In the genomic region with DNA sequence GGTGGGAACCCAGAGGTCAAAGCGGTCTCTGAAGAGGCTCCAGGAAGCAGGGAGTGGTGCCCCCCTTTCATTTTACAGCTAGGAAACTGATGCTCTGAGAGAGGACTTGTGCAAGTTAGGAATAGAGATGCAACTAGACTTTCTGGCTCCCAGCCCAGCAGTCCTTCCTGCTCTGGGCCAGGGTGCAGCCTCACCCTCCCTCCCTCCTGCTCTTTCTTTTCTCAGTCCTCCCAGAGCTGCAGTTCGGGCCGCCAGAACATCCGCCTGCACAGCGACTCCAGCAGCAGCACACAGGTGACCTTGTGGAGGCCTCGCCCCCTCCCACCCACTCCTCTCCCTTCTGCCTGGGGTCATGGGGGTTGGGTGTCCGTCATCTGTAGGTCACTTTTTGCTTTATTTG, we compare ENCODE assay signal across 8 cellular contexts. TPM values are rescaled to one million over a fixed set of nuclear protein-coding genes. Genes with fewer than 3 reads are reported as not detected.
DNase-seq lines count a peak whose midpoint lies in the region; ATAC-seq and TF ChIP-seq lines count a peak whose summit lies in the region.

No MANE protein-coding gene starts in this region.

- DNase-seq in AG20443 (ENCODE audit: low spot score): peak; percentile 40
- DNase-seq in NCI-H1092 (lab: John Stamatoyannopoulos, UW): peak; percentile 23
- peak; percentile 76 to 89 for DNase-seq in dermis microvascular lymphatic vessel endothelial cell (ENCODE audit: low read depth in 2 of 2)
- no peak for DNase-seq in WERI-Rb-1

- H3K9me3 ChIP-seq in muscle layer of duodenum (ENCODE audit: control insufficient read depth in 1 of 2, low read length in 2 of 2) (no peaks in the 10 kb centered on the region), WERI-Rb-1 (ENCODE audit: severe bottlenecking) (no peaks in the 10 kb centered on the region)

- TF ChIP-seq CTCF in WERI-Rb-1 (IDR thresholded peaks at IDR 0.05; ENCODE audit: low read depth, low read length): no peak

- no peaks in the 10 kb centered on the region for H3K36me3 ChIP-seq in muscle layer of duodenum (ENCODE audit: control insufficient read depth in 1 of 2, insufficient read depth in 2 of 2, low read length in 2 of 2)
- H3K36me3 ChIP-seq in WERI-Rb-1: no peaks in the 10 kb centered on the region

- H3K27me3 ChIP-seq in muscle layer of duodenum (ENCODE audit: low read depth, low read length) (no peaks in the 10 kb centered on the region), WERI-Rb-1 (ENCODE audit: insufficient read depth, low read depth, severe bottlenecking) (no peaks in the 10 kb centered on the region)

- H3K4me1 ChIP-seq in muscle layer of duodenum (ENCODE audit: control insufficient read depth in 1 of 2, insufficient read depth in 2 of 2, low read length in 2 of 2): peaks cover 10 to 12% of the 10 kb centered on the region in 2 donors

- H3K4me3 ChIP-seq in muscle layer of duodenum (ENCODE audit: low read depth in 1 of 2, low read length in 2 of 2): peak overlapping the region in 1 of 2 donors; percentile 12
- no peak overlapping the region for H3K4me3 ChIP-seq in WERI-Rb-1 (ENCODE audit: low read depth, low read length)

- ATAC-seq in HG02588 (IDR thresholded peaks at IDR 0.05; ENCODE audit: unreplicated experiment) (no peak), GM21529 (IDR thresholded peaks at IDR 0.05; ENCODE audit: unreplicated experiment) (no peak), HG02678 (IDR thresholded peaks at IDR 0.05; ENCODE audit: unreplicated experiment) (no peak)

- H3K27ac ChIP-seq in muscle layer of duodenum (ENCODE audit: low read length) (peak overlapping the region; percentile 76), WERI-Rb-1 (no peak overlapping the region)

RNA-seq across cellular contexts. Expression of gene LHFPL7, which starts 51.5 kb away (rescaled TPM):
- total RNA-seq in dermis microvascular lymphatic vessel endothelial cell: not detected in 2 replicates

RNA-seq across cellular contexts. Expression of gene KIAA1671, which starts 57.5 kb away (rescaled TPM):
- total RNA-seq in dermis microvascular lymphatic vessel endothelial cell: 34.8 and 40.0 TPM in 2 replicates
